In genomic region chr9:135898634-135899407, GRCh38 we compare ENCODE assay signal across 11 cellular contexts. TPM values are rescaled to one million over a fixed set of nuclear protein-coding genes. Genes with fewer than 3 reads are reported as not detected.
A peak's percentile ranks its signal among the peaks of the same experiment; 100 is the strongest.
DNase-seq lines count a peak whose midpoint lies in the region; ATAC-seq and TF ChIP-seq lines count a peak whose summit lies in the region.
"Had no signal": no experiment of that assay in that cellular context is flagged by ENCODE, and none has a peak within 500 bp of the region (broad histone marks: within the 10 kb centered on the region; RNA-seq: fewer than 3 reads in every experiment).

No MANE protein-coding gene starts in this region.

- TF ChIP-seq CTCF in DND-41 (IDR thresholded peaks at IDR 0.05; ENCODE audit: borderline replicate concordance, extremely low read depth, low read length, poor library complexity, severe bottlenecking) (no peak), foreskin keratinocyte (conservative IDR thresholded peaks at IDR 0.05) (no peak)

- no peak overlapping the region for H2AFZ ChIP-seq in DND-41 (ENCODE audit: low read depth, low read length)

- H3K4me2 ChIP-seq in DND-41 (ENCODE audit: insufficient read depth, low read length), result no peak overlapping the region

- no peak overlapping the region for H3K9ac ChIP-seq in DND-41 (ENCODE audit: low read depth, low read length)

- H3K4me1 ChIP-seq in DND-41 (ENCODE audit: insufficient read depth, low read length) (no peaks in the 10 kb centered on the region), foreskin keratinocyte (peaks cover 10% of the 10 kb centered on the region)

- H4K20me1 ChIP-seq in DND-41 (ENCODE audit: insufficient read depth, low read length), result peaks cover 75% of the 10 kb centered on the region

- H3K4me3 ChIP-seq in DND-41 (ENCODE audit: low read depth in 1 of 2, low read length in 2 of 2), result no peak overlapping the region

- DNase-seq in AG08395 (ENCODE audit: low spot score) (peak; percentile 65), DND-41 (peak; percentile 21), RPMI7951 (ENCODE audit: low read depth) (peak; percentile 76), fibroblast of the conjunctiva (ENCODE audit: low read depth) (peak; percentile 81), DMS153 treated with DMSO at 0.1 percent for 48 hours (lab: John Stamatoyannopoulos, UW; ENCODE audit: unreplicated experiment) (no peak), foreskin keratinocyte (no peak)
- DNase-seq: NCI-H446 treated with DMSO at 0.1 percent for 48 hours, nucleus accumbens, SHP77 had no signal

- ATAC-seq in DND-41 (ENCODE audit: insufficient read depth, low read depth) (peak; percentile 68; the same call in 2 of the 3 replicates), HG03565 (IDR thresholded peaks at IDR 0.05; ENCODE audit: unreplicated experiment) (no peak), foreskin keratinocyte (no peak), GM21447 (IDR thresholded peaks at IDR 0.05; ENCODE audit: unreplicated experiment) (no peak)

- no peaks in the 10 kb centered on the region for H3K36me3 ChIP-seq in DND-41 (ENCODE audit: insufficient read depth, low read length)

- H3K9me3 ChIP-seq in DND-41 (ENCODE audit: insufficient read depth, low read length, severe bottlenecking), result no peaks in the 10 kb centered on the region

- H3K79me2 ChIP-seq in DND-41 (ENCODE audit: insufficient read depth, low read length), result peaks cover 94% of the 10 kb centered on the region

- H3K27me3 ChIP-seq in DND-41 (ENCODE audit: insufficient read depth, low read length, poor library complexity), result no peaks in the 10 kb centered on the region
- H3K27me3 ChIP-seq in foreskin keratinocyte, result no peaks in the 10 kb centered on the region

- H3K27ac ChIP-seq in DND-41 (ENCODE audit: low read length) (no peak overlapping the region), foreskin keratinocyte (no peak overlapping the region)

RNA-seq across cellular contexts. Expression of gene CAMSAP1, which starts 8.5 kb away (rescaled TPM):
- 6.2 and 10.3 TPM in 2 replicates for total RNA-seq in RPMI7951 (2014; rRNA removed; shearing (Covaris generic))
- 17.5 and 20.1 TPM in 2 replicates for total RNA-seq in foreskin keratinocyte
- 3.5 and 4.4 TPM in 2 replicates for polyA plus RNA-seq in foreskin keratinocyte

Comparison
In these comparisons a context has a peak if more than half of its experiments do, and no peak if none do; other contexts are left out.
1. DNase-seq: peak in AG08395 (single experiment), DND-41 (single experiment), RPMI7951 (single experiment) and fibroblast of the conjunctiva (single experiment); none in DMS153 treated with DMSO at 0.1 percent for 48 hours (single experiment) and foreskin keratinocyte (0 of 2).